Comparison of ENCODE assay signal across 1 cellular context in genomic region chr12:56127888-56128668, GRCh38.
TF ChIP-seq lines count a peak whose summit lies in the region.

Gene ESYT1, plus strand, starts transcription at chr12:56128267. Its CDS starts 53 bp downstream, at chr12:56128320.

TF ChIP-seq in HEK293, 187 proteins besides CTCF, POLR2A, EP300 and RAD21 (continued from another document):
- TF ChIP-seq ZNF335 (tag by site-specific recombination; conservative IDR thresholded peaks at IDR 0.05) (peak; percentile 17; the same call in 1 of the 2 replicates), SP2 (tag by site-specific recombination; IDR thresholded peaks at IDR 0.05) (peak; percentile 99), ZBTB20 (tag by site-specific recombination; IDR thresholded peaks at IDR 0.05) (peak; percentile 56), KLF8 (tag by site-specific recombination; IDR thresholded peaks at IDR 0.05) (peak; percentile 69), ZNF292 (tag by site-specific recombination; IDR thresholded peaks at IDR 0.05; ENCODE audit: borderline replicate concordance, low read depth) (no peak), SCRT1 (tag by site-specific recombination; IDR thresholded peaks at IDR 0.05; ENCODE audit: borderline replicate concordance) (no peak), ZNF394 (tag by site-specific recombination; IDR thresholded peaks at IDR 0.05; ENCODE audit: borderline replicate concordance) (peak; percentile 54; the same call in 1 of the 2 replicates), TCF7L2 (IDR thresholded peaks at IDR 0.05; ENCODE audit: borderline replicate concordance, low read depth, low read length) (no peak), ZBTB21 (tag by site-specific recombination; IDR thresholded peaks at IDR 0.05) (peak; percentile 98), SP7 (tag by site-specific recombination; IDR thresholded peaks at IDR 0.05) (peak; percentile 78), ZSCAN30 (tag by site-specific recombination; IDR thresholded peaks at IDR 0.05) (peak; percentile 53), GLI2 (tag by site-specific recombination; IDR thresholded peaks at IDR 0.05; ENCODE audit: borderline replicate concordance, low read depth) (no peak), ZFP37 (tag by site-specific recombination; IDR thresholded peaks at IDR 0.05) (peak; percentile 63), ZNF366 (tag by site-specific recombination; conservative IDR thresholded peaks at IDR 0.05) (peak; percentile 100), PATZ1 (tag by site-specific recombination; IDR thresholded peaks at IDR 0.05) (peak; percentile 87), ZNF398 (tag by site-specific recombination; IDR thresholded peaks at IDR 0.05) (no peak), GLIS2 (tag by site-specific recombination; IDR thresholded peaks at IDR 0.05) (peak; percentile 98)
- TF ChIP-seq, protein P1, sequence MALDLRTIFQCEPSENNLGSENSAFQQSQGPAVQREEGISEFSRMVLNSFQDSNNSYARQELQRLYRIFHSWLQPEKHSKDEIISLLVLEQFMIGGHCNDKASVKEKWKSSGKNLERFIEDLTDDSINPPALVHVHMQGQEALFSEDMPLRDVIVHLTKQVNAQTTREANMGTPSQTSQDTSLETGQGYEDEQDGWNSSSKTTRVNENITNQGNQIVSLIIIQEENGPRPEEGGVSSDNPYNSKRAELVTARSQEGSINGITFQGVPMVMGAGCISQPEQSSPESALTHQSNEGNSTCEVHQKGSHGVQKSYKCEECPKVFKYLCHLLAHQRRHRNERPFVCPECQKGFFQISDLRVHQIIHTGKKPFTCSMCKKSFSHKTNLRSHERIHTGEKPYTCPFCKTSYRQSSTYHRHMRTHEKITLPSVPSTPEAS (tag by site-specific recombination; IDR thresholded peaks at IDR 0.05) = 0 out of 2 replicates have a peak, but pooled peaks have one; percentile 11
- TF ChIP-seq, protein P2, sequence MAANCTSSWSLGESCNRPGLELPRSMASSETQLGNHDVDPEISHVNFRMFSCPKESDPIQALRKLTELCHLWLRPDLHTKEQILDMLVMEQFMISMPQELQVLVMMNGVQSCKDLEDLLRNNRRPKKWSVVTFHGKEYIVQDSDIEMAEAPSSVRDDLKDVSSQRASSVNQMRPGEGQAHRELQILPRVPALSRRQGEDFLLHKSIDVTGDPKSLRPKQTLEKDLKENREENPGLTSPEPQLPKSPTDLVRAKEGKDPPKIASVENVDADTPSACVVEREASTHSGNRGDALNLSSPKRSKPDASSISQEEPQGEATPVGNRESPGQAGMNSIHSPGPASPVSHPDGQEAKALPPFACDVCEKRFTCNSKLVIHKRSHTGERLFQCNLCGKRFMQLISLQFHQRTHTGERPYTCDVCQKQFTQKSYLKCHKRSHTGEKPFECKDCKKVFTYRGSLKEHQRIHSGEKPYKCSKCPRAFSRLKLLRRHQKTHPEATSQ (tag by site-specific recombination; IDR thresholded peaks at IDR 0.05) = 0 out of 2 replicates have a peak, but pooled peaks have one; percentile 45
- TF ChIP-seq, protein P3, sequence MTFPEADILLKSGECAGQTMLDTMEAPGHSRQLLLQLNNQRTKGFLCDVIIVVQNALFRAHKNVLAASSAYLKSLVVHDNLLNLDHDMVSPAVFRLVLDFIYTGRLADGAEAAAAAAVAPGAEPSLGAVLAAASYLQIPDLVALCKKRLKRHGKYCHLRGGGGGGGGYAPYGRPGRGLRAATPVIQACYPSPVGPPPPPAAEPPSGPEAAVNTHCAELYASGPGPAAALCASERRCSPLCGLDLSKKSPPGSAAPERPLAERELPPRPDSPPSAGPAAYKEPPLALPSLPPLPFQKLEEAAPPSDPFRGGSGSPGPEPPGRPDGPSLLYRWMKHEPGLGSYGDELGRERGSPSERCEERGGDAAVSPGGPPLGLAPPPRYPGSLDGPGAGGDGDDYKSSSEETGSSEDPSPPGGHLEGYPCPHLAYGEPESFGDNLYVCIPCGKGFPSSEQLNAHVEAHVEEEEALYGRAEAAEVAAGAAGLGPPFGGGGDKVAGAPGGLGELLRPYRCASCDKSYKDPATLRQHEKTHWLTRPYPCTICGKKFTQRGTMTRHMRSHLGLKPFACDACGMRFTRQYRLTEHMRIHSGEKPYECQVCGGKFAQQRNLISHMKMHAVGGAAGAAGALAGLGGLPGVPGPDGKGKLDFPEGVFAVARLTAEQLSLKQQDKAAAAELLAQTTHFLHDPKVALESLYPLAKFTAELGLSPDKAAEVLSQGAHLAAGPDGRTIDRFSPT (tag by site-specific recombination; IDR thresholded peaks at IDR 0.05) = peak; percentile 69; the same call in 1 of the 2 replicates
- TF ChIP-seq, protein P4, sequence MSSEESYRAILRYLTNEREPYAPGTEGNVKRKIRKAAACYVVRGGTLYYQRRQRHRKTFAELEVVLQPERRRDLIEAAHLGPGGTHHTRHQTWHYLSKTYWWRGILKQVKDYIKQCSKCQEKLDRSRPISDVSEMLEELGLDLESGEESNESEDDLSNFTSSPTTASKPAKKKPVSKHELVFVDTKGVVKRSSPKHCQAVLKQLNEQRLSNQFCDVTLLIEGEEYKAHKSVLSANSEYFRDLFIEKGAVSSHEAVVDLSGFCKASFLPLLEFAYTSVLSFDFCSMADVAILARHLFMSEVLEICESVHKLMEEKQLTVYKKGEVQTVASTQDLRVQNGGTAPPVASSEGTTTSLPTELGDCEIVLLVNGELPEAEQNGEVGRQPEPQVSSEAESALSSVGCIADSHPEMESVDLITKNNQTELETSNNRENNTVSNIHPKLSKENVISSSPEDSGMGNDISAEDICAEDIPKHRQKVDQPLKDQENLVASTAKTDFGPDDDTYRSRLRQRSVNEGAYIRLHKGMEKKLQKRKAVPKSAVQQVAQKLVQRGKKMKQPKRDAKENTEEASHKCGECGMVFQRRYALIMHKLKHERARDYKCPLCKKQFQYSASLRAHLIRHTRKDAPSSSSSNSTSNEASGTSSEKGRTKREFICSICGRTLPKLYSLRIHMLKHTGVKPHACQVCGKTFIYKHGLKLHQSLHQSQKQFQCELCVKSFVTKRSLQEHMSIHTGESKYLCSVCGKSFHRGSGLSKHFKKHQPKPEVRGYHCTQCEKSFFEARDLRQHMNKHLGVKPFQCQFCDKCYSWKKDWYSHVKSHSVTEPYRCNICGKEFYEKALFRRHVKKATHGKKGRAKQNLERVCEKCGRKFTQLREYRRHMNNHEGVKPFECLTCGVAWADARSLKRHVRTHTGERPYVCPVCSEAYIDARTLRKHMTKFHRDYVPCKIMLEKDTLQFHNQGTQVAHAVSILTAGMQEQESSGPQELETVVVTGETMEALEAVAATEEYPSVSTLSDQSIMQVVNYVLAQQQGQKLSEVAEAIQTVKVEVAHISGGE (tag by site-specific recombination; conservative IDR thresholded peaks at IDR 0.05; ENCODE audit: low read depth) = peak; percentile 84
- TF ChIP-seq, protein P5, sequence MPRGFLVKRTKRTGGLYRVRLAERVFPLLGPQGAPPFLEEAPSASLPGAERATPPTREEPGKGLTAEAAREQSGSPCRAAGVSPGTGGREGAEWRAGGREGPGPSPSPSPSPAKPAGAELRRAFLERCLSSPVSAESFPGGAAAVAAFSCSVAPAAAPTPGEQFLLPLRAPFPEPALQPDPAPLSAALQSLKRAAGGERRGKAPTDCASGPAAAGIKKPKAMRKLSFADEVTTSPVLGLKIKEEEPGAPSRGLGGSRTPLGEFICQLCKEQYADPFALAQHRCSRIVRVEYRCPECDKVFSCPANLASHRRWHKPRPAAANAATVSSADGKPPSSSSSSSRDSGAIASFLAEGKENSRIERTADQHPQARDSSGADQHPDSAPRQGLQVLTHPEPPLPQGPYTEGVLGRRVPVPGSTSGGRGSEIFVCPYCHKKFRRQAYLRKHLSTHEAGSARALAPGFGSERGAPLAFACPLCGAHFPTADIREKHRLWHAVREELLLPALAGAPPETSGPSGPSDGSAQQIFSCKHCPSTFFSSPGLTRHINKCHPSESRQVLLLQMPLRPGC (tag by site-specific recombination; IDR thresholded peaks at IDR 0.05) = 0 out of 2 replicates have a peak, but pooled peaks have one; percentile 15
- TF ChIP-seq, protein P6, sequence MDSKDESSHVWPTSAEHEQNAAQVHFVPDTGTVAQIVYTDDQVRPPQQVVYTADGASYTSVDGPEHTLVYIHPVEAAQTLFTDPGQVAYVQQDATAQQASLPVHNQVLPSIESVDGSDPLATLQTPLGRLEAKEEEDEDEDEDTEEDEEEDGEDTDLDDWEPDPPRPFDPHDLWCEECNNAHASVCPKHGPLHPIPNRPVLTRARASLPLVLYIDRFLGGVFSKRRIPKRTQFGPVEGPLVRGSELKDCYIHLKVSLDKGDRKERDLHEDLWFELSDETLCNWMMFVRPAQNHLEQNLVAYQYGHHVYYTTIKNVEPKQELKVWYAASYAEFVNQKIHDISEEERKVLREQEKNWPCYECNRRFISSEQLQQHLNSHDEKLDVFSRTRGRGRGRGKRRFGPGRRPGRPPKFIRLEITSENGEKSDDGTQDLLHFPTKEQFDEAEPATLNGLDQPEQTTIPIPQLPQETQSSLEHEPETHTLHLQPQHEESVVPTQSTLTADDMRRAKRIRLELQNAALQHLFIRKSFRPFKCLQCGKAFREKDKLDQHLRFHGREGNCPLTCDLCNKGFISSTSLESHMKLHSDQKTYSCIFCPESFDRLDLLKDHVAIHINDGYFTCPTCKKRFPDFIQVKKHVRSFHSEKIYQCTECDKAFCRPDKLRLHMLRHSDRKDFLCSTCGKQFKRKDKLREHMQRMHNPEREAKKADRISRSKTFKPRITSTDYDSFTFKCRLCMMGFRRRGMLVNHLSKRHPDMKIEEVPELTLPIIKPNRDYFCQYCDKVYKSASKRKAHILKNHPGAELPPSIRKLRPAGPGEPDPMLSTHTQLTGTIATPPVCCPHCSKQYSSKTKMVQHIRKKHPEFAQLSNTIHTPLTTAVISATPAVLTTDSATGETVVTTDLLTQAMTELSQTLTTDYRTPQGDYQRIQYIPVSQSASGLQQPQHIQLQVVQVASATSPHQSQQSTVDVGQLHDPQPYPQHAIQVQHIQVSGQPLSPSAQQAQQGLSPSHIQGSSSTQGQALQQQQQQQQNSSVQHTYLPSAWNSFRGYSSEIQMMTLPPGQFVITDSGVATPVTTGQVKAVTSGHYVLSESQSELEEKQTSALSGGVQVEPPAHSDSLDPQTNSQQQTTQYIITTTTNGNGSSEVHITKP (tag by site-specific recombination; IDR thresholded peaks at IDR 0.05) = peak; percentile 95
